ENCODE assay signal across 8 cellular contexts in the genomic region with DNA sequence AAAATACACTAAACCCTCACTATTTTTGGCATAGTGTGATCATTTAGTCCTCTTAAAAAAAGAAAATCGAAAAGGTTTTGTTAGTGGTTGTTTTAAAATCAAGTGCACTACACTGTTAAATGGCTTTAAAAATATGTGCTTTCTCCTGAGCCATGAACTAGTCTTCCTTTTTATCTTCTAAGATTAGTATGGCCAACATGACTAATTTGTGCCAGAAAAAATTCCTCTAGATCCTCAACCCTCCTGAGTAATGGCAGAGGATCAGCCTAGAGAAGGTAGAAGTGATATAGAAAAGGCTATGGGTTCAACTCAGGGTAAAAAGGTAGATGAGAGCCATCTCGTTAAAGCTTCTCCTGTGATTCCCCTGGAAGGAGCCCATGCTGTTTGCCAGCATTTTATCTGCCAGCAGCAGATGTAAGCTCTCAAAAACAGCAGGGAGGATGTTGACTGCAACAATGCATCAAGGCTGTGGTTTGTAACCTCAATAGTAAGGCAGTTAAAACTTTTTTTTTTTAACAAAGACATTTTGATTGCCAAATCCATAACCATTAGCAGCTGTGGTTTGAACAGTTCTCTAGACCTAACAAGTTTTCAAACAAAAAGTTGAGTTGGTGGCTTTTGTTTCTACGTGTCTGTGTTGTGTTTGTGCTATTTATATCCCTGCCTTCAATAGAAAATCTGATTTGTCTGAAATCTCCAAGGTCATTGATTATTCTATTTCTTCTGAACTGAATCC. TPM values are rescaled to one million over a fixed set of nuclear protein-coding genes. Genes with fewer than 3 reads are reported as not detected.
DNase-seq lines count a peak whose midpoint lies in the region; ATAC-seq and TF ChIP-seq lines count a peak whose summit lies in the region.

No MANE protein-coding gene starts in this region.

- H3K4me3 ChIP-seq in A673 (ENCODE audit: low read depth, low read length, poor library complexity, severe bottlenecking): no peak overlapping the region
- H3K4me3 ChIP-seq in PC-3 (ENCODE audit: low read length): no peak overlapping the region

- H3K4me1 ChIP-seq in A673 (ENCODE audit: insufficient read depth, low read length, poor library complexity, severe bottlenecking) (peaks cover 20% of the 10 kb centered on the region), PC-3 (ENCODE audit: insufficient read depth, low read length) (no peaks in the 10 kb centered on the region)

- H3K4me2 ChIP-seq in PC-3 (ENCODE audit: low read length): no peak overlapping the region

- BruUV-seq in A673 (replicated peaks; lab: Mats Ljungman, UMichigan) (no TSS peak), PC-3 (replicated peaks; lab: Mats Ljungman, UMichigan) (no TSS peak)

- H3F3A ChIP-seq in PC-3 (ENCODE audit: low read length, unreplicated experiment): no peaks in the 10 kb centered on the region

- H4K20me1 ChIP-seq in PC-3 (ENCODE audit: low read length): no peaks in the 10 kb centered on the region

- no peak overlapping the region for H3K9ac ChIP-seq in PC-3 (ENCODE audit: low read length)

- CTCF ChIA-PET in A673 (lab: Charles Lee): interaction anchor here (0.7 kb wide), 1 partner anchor 54 kb away, joined by 3 read pairs; no protein-coding TSS in a partner anchor
- CTCF ChIA-PET in PC-3 (lab: Charles Lee): no interaction called here

- no peaks in the 10 kb centered on the region for H3K79me2 ChIP-seq in PC-3 (ENCODE audit: low read length)

- no peaks in the 10 kb centered on the region for H3K27me3 ChIP-seq in A673 (replicated peaks; ENCODE audit: insufficient read depth, low read depth, low read length, poor library complexity)
- no peaks in the 10 kb centered on the region for H3K27me3 ChIP-seq in PC-3 (ENCODE audit: low read length)

- peak; percentile 93 for DNase-seq in A673 (ENCODE audit: low spot score)
- peak; percentile 24 for DNase-seq in GM20000 (ENCODE audit: low spot score)
- peak; percentile 6 for DNase-seq in NCI-H524 treated with DMSO at 0.1 percent for 48 hours (lab: John Stamatoyannopoulos, UW)
- DNase-seq in activated effector memory CD4-positive, alpha-beta T cell treated with Interleukin-2 at 50 U/mL for 16 hours: peak; percentile 21
- peak; percentile 27 for DNase-seq in left cardiac atrium
- DNase-seq in stimulated activated CD8-positive, alpha-beta memory T cell treated with anti-CD3 and anti-CD28 coated beads, Interleukin-12 subunit alpha, Interleukin-12 subunit beta, amount 100 ng/mL, for 1 hour (ENCODE audit: low read depth): peak; percentile 7
- no peak for DNase-seq in PC-3

- no peak overlapping the region for H2AFZ ChIP-seq in PC-3 (ENCODE audit: low read length)

- H3K27ac ChIP-seq in A673 (ENCODE audit: low read depth, low read length, poor library complexity, severe bottlenecking) (peak overlapping the region; percentile 1), PC-3 (ENCODE audit: low read length) (no peak overlapping the region)

- no peaks in the 10 kb centered on the region for H3K9me3 ChIP-seq in A673 (ENCODE audit: low read depth, low read length, poor library complexity, severe bottlenecking)
- H3K9me3 ChIP-seq in PC-3 (ENCODE audit: low read length): no peaks in the 10 kb centered on the region

- H3K9me2 ChIP-seq in PC-3 (replicated peaks; ENCODE audit: low read length): no peaks in the 10 kb centered on the region

- H3K36me3 ChIP-seq in A673 (ENCODE audit: insufficient read depth, low read length, poor library complexity, severe bottlenecking) (peaks cover 7% of the 10 kb centered on the region), PC-3 (ENCODE audit: low read depth, low read length) (no peaks in the 10 kb centered on the region; the same call in 1 of the 2 replicates)

- intact Hi-C loops in A673 (cut with micrococcal nuclease; ENCODE audit: unreplicated experiment): loop anchor here (10.0 kb wide), 1 partner anchor 225 kb away; no protein-coding TSS in a partner anchor
- intact Hi-C loops in left cardiac atrium (cut with DNase I): loop anchor here in 1 of 2 donors (10.0 kb wide), 1 partner anchor 245 kb away; no protein-coding TSS in a partner anchor
- intact Hi-C loops in PC-3 (cut with micrococcal nuclease): loop anchor here (10.0 kb wide), 1 partner anchor 225 kb away; no protein-coding TSS in a partner anchor

- TF ChIP-seq CTCF in A673 (conservative IDR thresholded peaks at IDR 0.05; ENCODE audit: low read depth, low read length): no peak
- no peak for TF ChIP-seq CTCF in GM20000 (IDR thresholded peaks at IDR 0.05; ENCODE audit: extremely low read depth, missing control alignments)
- TF ChIP-seq CTCF in PC-3 (conservative IDR thresholded peaks at IDR 0.05; ENCODE audit: low read depth, low read length): no peak

- POLR2A ChIA-PET in A673 (lab: Charles Lee; ENCODE audit: low non-redundant PET): interaction anchor here (0.5 kb wide), 1 partner anchor 292 kb away, joined by 5 read pairs; no protein-coding TSS in a partner anchor
- POLR2A ChIA-PET in PC-3 (lab: Charles Lee; ENCODE audit: unreplicated experiment): no interaction called here

- peak; percentile 80 to 84 for ATAC-seq in left cardiac atrium
- no peak for ATAC-seq in PC-3
- no peak for ATAC-seq in HG03354 (IDR thresholded peaks at IDR 0.05; ENCODE audit: poor library complexity, severe bottlenecking, unreplicated experiment)

RNA-seq across cellular contexts. Expression of gene ZNF609, which starts 30.2 kb away (rescaled TPM):
- total RNA-seq in A673 (2021): 35.0 and 47.4 TPM in 2 replicates
- total RNA-seq in left cardiac atrium: 10 to 100 TPM; 17.5 to 18.1 TPM
- total RNA-seq in PC-3 (2014; rRNA removed): 9.9 and 15.4 TPM in 2 replicates

RNA-seq across cellular contexts. Expression of gene TRIP4, which starts 42.5 kb away (rescaled TPM):
- total RNA-seq in A673 (2021) (24.9 and 30.9 TPM in 2 replicates), left cardiac atrium (10 to 100 TPM; 15.5 to 16.3 TPM), PC-3 (2014; rRNA removed) (6.0 and 11.9 TPM in 2 replicates)

RNA-seq across cellular contexts. Expression of gene PCLAF, which starts 48.9 kb away (rescaled TPM):
- 138 TPM in 2 replicates for total RNA-seq in A673 (2021)
- total RNA-seq in left cardiac atrium: 1 to 10 TPM; 1.1 to 3.8 TPM
- 34.7 and 52.4 TPM in 2 replicates for total RNA-seq in PC-3 (2014; rRNA removed)

Comparison
In these comparisons a context has a peak if more than half of its experiments do, and no peak if none do; other contexts are left out.
1. ATAC-seq: peak in left cardiac atrium (2 of 2); none in PC-3 (single experiment) and HG03354 (single experiment).